10 cellular contexts compared by ENCODE assay signal in the genomic region with DNA sequence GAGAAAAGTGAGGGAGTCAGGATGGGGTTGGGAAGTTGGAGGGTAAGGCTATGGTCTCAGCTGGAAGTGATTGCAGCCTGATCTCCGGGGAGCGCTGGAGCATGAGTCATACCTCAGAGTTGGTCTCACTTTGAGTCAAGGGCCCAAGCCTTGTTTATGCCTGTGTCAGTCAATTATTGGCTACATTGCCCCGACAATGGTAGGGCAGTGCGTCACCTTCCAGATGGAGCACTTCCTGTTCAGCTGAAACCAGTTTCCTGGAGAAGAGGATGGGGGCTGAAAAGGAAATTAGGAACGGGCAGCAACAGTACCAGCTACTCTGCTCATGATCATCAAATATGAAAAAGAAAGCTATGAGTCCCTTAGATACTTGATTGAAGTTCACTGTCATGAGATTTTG.
DNase-seq lines count a peak whose midpoint lies in the region; ATAC-seq, FAIRE-seq and TF ChIP-seq lines count a peak whose summit lies in the region.
"Had no signal": no experiment of that assay in that cellular context is flagged by ENCODE, and none has a peak within 500 bp of the region (broad histone marks: within the 10 kb centered on the region; RNA-seq: fewer than 3 reads in every experiment).

No MANE protein-coding gene starts in this region.

- 59 to 77% methylated on average over 5 of the region's 5 CpGs for WGBS in testis, 2 donors

- H3K4me1 Mint-ChIP-seq in activated T-helper 17 cell treated with anti-CD3 and anti-CD28 coated beads, Interleukin-2, amount 50 U/mL, for 72 hours, result peaks cover 18% of the 10 kb centered on the region

- H3K4me3 ChIP-seq in testis, result no peak overlapping the region
- H3K4me3 ChIP-seq: upper lobe of left lung had no signal

- H3K36me3 Mint-ChIP-seq in activated T-helper 17 cell treated with anti-CD3 and anti-CD28 coated beads, Interleukin-2, amount 50 U/mL, for 72 hours (ENCODE audit: low read depth), result no peaks in the 10 kb centered on the region

- no peaks in the 10 kb centered on the region for H3K9me3 Mint-ChIP-seq in activated T-helper 17 cell treated with anti-CD3 and anti-CD28 coated beads, Interleukin-2, amount 50 U/mL, for 72 hours

- no peaks in the 10 kb centered on the region for H3K27me3 Mint-ChIP-seq in activated T-helper 17 cell treated with anti-CD3 and anti-CD28 coated beads, Interleukin-2, amount 50 U/mL, for 72 hours

- ATAC-seq in activated T-helper 17 cell treated with anti-CD3 and anti-CD28 coated beads, Interleukin-2, amount 50 U/mL, for 72 hours (replicated peaks), result peak; percentile 99
- ATAC-seq in GM21717 (IDR thresholded peaks at IDR 0.05; ENCODE audit: unreplicated experiment), result no peak

- no peak for TF ChIP-seq POLR2A in testis (IDR thresholded peaks at IDR 0.05)

- no peaks in the 10 kb centered on the region for H3K36me3 ChIP-seq in testis (ENCODE audit: low read depth, missing control alignments)
- H3K36me3 ChIP-seq: upper lobe of left lung had no signal

- FAIRE-seq in GM18507 (lab: Jason Lieb, UNC), result peak; percentile 94
- FAIRE-seq: H1 had no signal

- peak overlapping the region; percentile 62 for H3K27ac Mint-ChIP-seq in activated T-helper 17 cell treated with anti-CD3 and anti-CD28 coated beads, Interleukin-2, amount 50 U/mL, for 72 hours

- TF ChIP-seq CTCF in testis (IDR thresholded peaks at IDR 0.05), result no peak

- H3K4me3 Mint-ChIP-seq in activated T-helper 17 cell treated with anti-CD3 and anti-CD28 coated beads, Interleukin-2, amount 50 U/mL, for 72 hours, result peak overlapping the region; percentile 47

- no peaks in the 10 kb centered on the region for H3K9me3 ChIP-seq in testis
- H3K9me3 ChIP-seq: upper lobe of left lung had no signal

- no peak overlapping the region for H3K27ac ChIP-seq in testis
- H3K27ac ChIP-seq: upper lobe of left lung had no signal

- DNase-seq in GM18507 (ENCODE audit: extremely low spot score, insufficient read length, low read depth) (peak; percentile 36), HS-5 (ENCODE audit: low read depth) (peak; percentile 85), activated gamma-delta T cell (lab: John Stamatoyannopoulos, UW) (no peak), testis (no peak), NCI-H187 treated with DMSO at 0.1 percent for 48 hours (lab: John Stamatoyannopoulos, UW) (no peak)
- DNase-seq in stimulated activated CD4-positive, alpha-beta T cell treated with anti-CD3 and anti-CD28 coated beads, Interleukin-15, amount 100 ng/mL, for 48 hours (ENCODE audit: low read depth in 2 of 2), result peak; percentile 45 to 47

- H3K27me3 ChIP-seq in testis, result no peaks in the 10 kb centered on the region
- H3K27me3 ChIP-seq: upper lobe of left lung had no signal

- H3K4me1 ChIP-seq in testis, result no peaks in the 10 kb centered on the region
- H3K4me1 ChIP-seq: upper lobe of left lung had no signal

- intact Hi-C loops in testis (cut with DNase I; ENCODE audit: low total_unique reads), result no loop called here

Comparison
In these comparisons a context has a peak if more than half of its experiments do, and no peak if none do; other contexts are left out.
1. DNase-seq: peak in GM18507 (single experiment), HS-5 (single experiment) and stimulated activated CD4-positive, alpha-beta T cell treated with anti-CD3 and anti-CD28 coated beads, Interleukin-15, amount 100 ng/mL, for 48 hours (2 of 2); none in activated gamma-delta T cell (single experiment), testis (single experiment) and NCI-H187 treated with DMSO at 0.1 percent for 48 hours (single experiment).